19 cellular contexts compared by ENCODE assay signal in the genomic region with DNA sequence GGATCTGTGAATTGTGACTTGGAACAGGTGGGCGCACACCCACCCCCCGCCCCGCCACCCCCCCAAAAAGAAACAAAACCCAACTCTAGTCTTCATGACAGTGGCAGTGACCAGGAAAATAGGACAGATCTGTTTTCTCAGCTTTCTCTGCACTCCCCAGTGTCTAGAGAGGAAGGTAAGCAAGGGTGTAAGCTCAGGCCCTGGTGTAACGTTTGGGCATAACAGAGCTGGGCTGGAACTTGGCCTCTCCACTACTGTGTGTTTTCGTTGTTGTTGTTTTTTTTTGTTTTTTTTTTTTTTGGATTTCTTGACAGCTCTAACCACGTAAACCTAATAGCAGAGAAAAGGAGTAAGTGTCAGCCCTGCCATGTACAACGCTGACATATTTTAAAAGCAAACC.
DNase-seq lines count a peak whose midpoint lies in the region; ATAC-seq and TF ChIP-seq lines count a peak whose summit lies in the region.
"Had no signal": no experiment of that assay in that cellular context is flagged by ENCODE, and none has a peak within 500 bp of the region (broad histone marks: within the 10 kb centered on the region; RNA-seq: fewer than 3 reads in every experiment).

No MANE protein-coding gene starts in this region.

- H3K27ac ChIP-seq in mesendoderm (ENCODE audit: low read depth, low read length), result no peak overlapping the region
- no peak overlapping the region for H3K27ac ChIP-seq in neural cell (ENCODE audit: low read length)
- H3K27ac ChIP-seq in CD4-positive, alpha-beta T cell (ENCODE audit: low read depth, low read length), result no peak overlapping the region
- no peak overlapping the region for H3K27ac ChIP-seq in brain microvascular endothelial cell
- H3K27ac ChIP-seq: BLaER1 had no signal

- no peak overlapping the region for H2BK5ac ChIP-seq in mesendoderm (ENCODE audit: low read length)

- CTCF ChIA-PET in WTC11 (lab: Charles Lee), result no interaction called here
- CTCF ChIA-PET in CD4-positive, alpha-beta T cell (lab: Charles Lee), result no interaction called here

- H3K56ac ChIP-seq in mesendoderm (ENCODE audit: low read length), result no peak overlapping the region

- H3K27me3 Mint-ChIP-seq in WTC11 (ENCODE audit: low read depth), result no peaks in the 10 kb centered on the region
- no peaks in the 10 kb centered on the region for H3K27me3 Mint-ChIP-seq in CD4-positive, alpha-beta T cell

- H3K4me1 ChIP-seq in mesendoderm (ENCODE audit: control insufficient read depth, low read depth, low read length), result no peaks in the 10 kb centered on the region
- H3K4me1 ChIP-seq: BE2C, BLaER1, Caco-2 had no signal

- H3K27me3 ChIP-seq in mesendoderm (ENCODE audit: insufficient read depth, low read length, poor library complexity) (no peaks in the 10 kb centered on the region), neural cell (ENCODE audit: insufficient read depth, low read depth, low read length) (no peaks in the 10 kb centered on the region), brain microvascular endothelial cell (replicated peaks) (no peaks in the 10 kb centered on the region)
- H3K27me3 ChIP-seq in CD4-positive, alpha-beta T cell (ENCODE audit: control insufficient read depth, insufficient read depth, low read length), result no peaks in the 10 kb centered on the region
- H3K27me3 ChIP-seq: BE2C, BLaER1 had no signal

- POLR2A ChIA-PET in WTC11 (lab: Charles Lee), result interaction anchor here (0.6 kb wide), 1 partner anchor 593 kb away, joined by 4 read pairs; no protein-coding TSS in a partner anchor
- POLR2A ChIA-PET in CD4-positive, alpha-beta T cell (lab: Charles Lee), result no interaction called here

- WGBS in mesendoderm (ENCODE audit: extremely low coverage, insufficient coverage, low lambda C conversion rate), result no CpG with 5 or more reads among the region's 7 CpGs

- no peaks in the 10 kb centered on the region for H3F3A ChIP-seq in neural cell (ENCODE audit: insufficient read depth, low read length, poor library complexity, severe bottlenecking)

- H3K23ac ChIP-seq in mesendoderm (ENCODE audit: low read length), result no peak overlapping the region

- H3K9me3 ChIP-seq in neural cell (ENCODE audit: low read length), result no peaks in the 10 kb centered on the region
- no peaks in the 10 kb centered on the region for H3K9me3 ChIP-seq in CD4-positive, alpha-beta T cell (ENCODE audit: control insufficient read depth, low read length)
- H3K9me3 ChIP-seq: BE2C, BLaER1, Caco-2 had no signal

- H3K9me3 Mint-ChIP-seq in WTC11, result peaks cover 1% of the 10 kb centered on the region; the same call in 1 of the 2 replicates
- peaks cover 2% of the 10 kb centered on the region for H3K9me3 Mint-ChIP-seq in CD4-positive, alpha-beta T cell

- peak; percentile 56; the same call in 1 of the 2 replicates for ATAC-seq in WTC11
- ATAC-seq in CD4-positive, alpha-beta T cell (ENCODE audit: poor library complexity), result no peak
- ATAC-seq in HG03135 (IDR thresholded peaks at IDR 0.05; ENCODE audit: unreplicated experiment), result no peak
- ATAC-seq: CD8-positive, alpha-beta T cell had no signal

- H3K79me2 ChIP-seq in mesendoderm (ENCODE audit: control insufficient read depth, insufficient read depth, low read length) (no peaks in the 10 kb centered on the region), neural cell (replicated peaks; ENCODE audit: insufficient read depth, low read length) (no peaks in the 10 kb centered on the region)

- DNase-seq in WTC11 (ENCODE audit: low spot score) (no peak), mesendoderm (no peak), medulla oblongata (ENCODE audit: extremely low spot score) (no peak), brain microvascular endothelial cell (no peak)
- DNase-seq in CD4-positive, alpha-beta T cell, result no peak
- DNase-seq: 8988T; ACHN; BE2C; C1 segment of cervical spinal cord; Caco-2; Calu3; CD4-positive, CD25-positive, alpha-beta regulatory T cell; CD8-positive, alpha-beta T cell; DMS79 treated with DMSO at 0.1 percent for 48 hours; GF-D8 had no signal

- no peak overlapping the region for H2BK15ac ChIP-seq in mesendoderm (replicated peaks; ENCODE audit: low read depth)

- H3K4me3 Mint-ChIP-seq in WTC11, result no peak overlapping the region
- no peak overlapping the region for H3K4me3 Mint-ChIP-seq in CD4-positive, alpha-beta T cell
- H3K4me3 Mint-ChIP-seq: CD14-positive monocyte; CD4-positive, CD25-positive, alpha-beta regulatory T cell; CD8-positive, alpha-beta T cell had no signal

- TF ChIP-seq CTCF in WTC11 (IDR thresholded peaks at IDR 0.05), result no peak
- TF ChIP-seq CTCF in neural cell (IDR thresholded peaks at IDR 0.05; ENCODE audit: poor library complexity, severe bottlenecking), result no peak
- TF ChIP-seq CTCF in CD4-positive, alpha-beta T cell (IDR thresholded peaks at IDR 0.05), result no peak
- TF ChIP-seq CTCF in brain microvascular endothelial cell (IDR thresholded peaks at IDR 0.05; ENCODE audit: low read depth, low read length, missing control alignments), result no peak

- H3K79me1 ChIP-seq in mesendoderm (ENCODE audit: low read length), result no peaks in the 10 kb centered on the region

- H3K4me3 ChIP-seq in mesendoderm (ENCODE audit: low read length) (no peak overlapping the region), neural cell (ENCODE audit: low read length) (no peak overlapping the region), brain microvascular endothelial cell (ENCODE audit: low read depth, low read length) (no peak overlapping the region)
- H3K4me3 ChIP-seq: BLaER1 had no signal

- no peak overlapping the region for H2AK5ac ChIP-seq in mesendoderm (ENCODE audit: low read length)

- TF ChIP-seq RAD21 in neural cell (conservative IDR thresholded peaks at IDR 0.05), result no peak

- H3K4me1 Mint-ChIP-seq in WTC11, result peaks cover 55% of the 10 kb centered on the region
- H3K4me1 Mint-ChIP-seq in CD4-positive, alpha-beta T cell (ENCODE audit: low read depth), result no peaks in the 10 kb centered on the region
- H3K4me1 Mint-ChIP-seq: CD14-positive monocyte; CD4-positive, CD25-positive, alpha-beta regulatory T cell had no signal

- H3K18ac ChIP-seq in mesendoderm (ENCODE audit: low read length), result peak overlapping the region; percentile 68

- no peak overlapping the region for H3K27ac Mint-ChIP-seq in WTC11
- H3K27ac Mint-ChIP-seq in CD4-positive, alpha-beta T cell, result no peak overlapping the region
- H3K27ac Mint-ChIP-seq: CD14-positive monocyte; CD4-positive, CD25-positive, alpha-beta regulatory T cell; CD8-positive, alpha-beta T cell had no signal

- TF ChIP-seq EP300 in neural cell (conservative IDR thresholded peaks at IDR 0.05; ENCODE audit: poor library complexity, severe bottlenecking), result no peak

- H3K9ac ChIP-seq in mesendoderm (ENCODE audit: low read length) (no peak overlapping the region), neural cell (ENCODE audit: low read length) (no peak overlapping the region)
- H3K9ac ChIP-seq: BLaER1 had no signal

- H3K4ac ChIP-seq in mesendoderm (ENCODE audit: low read depth, low read length), result no peak overlapping the region

- no peak overlapping the region for H4K5ac ChIP-seq in mesendoderm (ENCODE audit: low read length)

- H3K4me2 ChIP-seq in mesendoderm (ENCODE audit: low read length) (no peak overlapping the region), neural cell (ENCODE audit: low read length) (peak overlapping the region; percentile 21)
- H3K4me2 ChIP-seq: BLaER1 had no signal

- H2AFZ ChIP-seq in neural cell (ENCODE audit: low read depth, low read length), result no peak overlapping the region

- H4K20me1 ChIP-seq in neural cell (ENCODE audit: insufficient read depth), result no peaks in the 10 kb centered on the region
- H4K20me1 ChIP-seq: BLaER1 had no signal

- in situ Hi-C loops in brain microvascular endothelial cell (cut with HindIII; ENCODE audit: low pct_ligation_motif_present, low sequenced_read_pairs), result no loop called here

- no peak overlapping the region for H4K8ac ChIP-seq in mesendoderm (ENCODE audit: low read depth, low read length)

- H3K9me2 ChIP-seq in neural cell (ENCODE audit: insufficient read depth, low read length), result no peaks in the 10 kb centered on the region

- peak overlapping the region; percentile 61 for H2BK120ac ChIP-seq in mesendoderm (ENCODE audit: low read depth, low read length)

- intact Hi-C loops in CD4-positive, alpha-beta T cell (cut with DNase I, micrococcal nuclease), result no loop called here

- no peaks in the 10 kb centered on the region for H3K36me3 ChIP-seq in mesendoderm (ENCODE audit: control insufficient read depth, insufficient read depth, low read length)
- H3K36me3 ChIP-seq in neural cell (ENCODE audit: insufficient read depth, low read length), result no peaks in the 10 kb centered on the region
- no peaks in the 10 kb centered on the region for H3K36me3 ChIP-seq in brain microvascular endothelial cell (replicated peaks)
- H3K36me3 ChIP-seq: BE2C, BLaER1 had no signal

- H3K36me3 Mint-ChIP-seq in WTC11, result peaks cover 6% of the 10 kb centered on the region; the same call in 1 of the 2 replicates
- H3K36me3 Mint-ChIP-seq in CD4-positive, alpha-beta T cell (ENCODE audit: low read depth), result no peaks in the 10 kb centered on the region
- H3K36me3 Mint-ChIP-seq: CD14-positive monocyte; CD4-positive, CD25-positive, alpha-beta regulatory T cell; CD8-positive, alpha-beta T cell had no signal

TF ChIP-seq in WTC11, 78 proteins besides CTCF, POLR2A, EP300 and RAD21 (continues in another document):
- TF ChIP-seq, protein P1, sequence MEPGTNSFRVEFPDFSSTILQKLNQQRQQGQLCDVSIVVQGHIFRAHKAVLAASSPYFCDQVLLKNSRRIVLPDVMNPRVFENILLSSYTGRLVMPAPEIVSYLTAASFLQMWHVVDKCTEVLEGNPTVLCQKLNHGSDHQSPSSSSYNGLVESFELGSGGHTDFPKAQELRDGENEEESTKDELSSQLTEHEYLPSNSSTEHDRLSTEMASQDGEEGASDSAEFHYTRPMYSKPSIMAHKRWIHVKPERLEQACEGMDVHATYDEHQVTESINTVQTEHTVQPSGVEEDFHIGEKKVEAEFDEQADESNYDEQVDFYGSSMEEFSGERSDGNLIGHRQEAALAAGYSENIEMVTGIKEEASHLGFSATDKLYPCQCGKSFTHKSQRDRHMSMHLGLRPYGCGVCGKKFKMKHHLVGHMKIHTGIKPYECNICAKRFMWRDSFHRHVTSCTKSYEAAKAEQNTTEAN (CRISPR knock-in tag; IDR thresholded peaks at IDR 0.05), result no peak
- TF ChIP-seq NFYB (CRISPR knock-in tag; conservative IDR thresholded peaks at IDR 0.05; ENCODE audit: low read depth), result no peak

TF ChIP-seq in neural cell, 6 proteins besides CTCF, POLR2A, EP300 and RAD21 (continues in another document):
- TF ChIP-seq POLR2AphosphoS5 (IDR thresholded peaks at IDR 0.05) (no peak), SMC3 (conservative IDR thresholded peaks at IDR 0.05; ENCODE audit: poor library complexity) (no peak), TAF1 (IDR thresholded peaks at IDR 0.05; ENCODE audit: low read depth) (no peak), MXI1 (conservative IDR thresholded peaks at IDR 0.05; ENCODE audit: poor library complexity, severe bottlenecking) (no peak), EZH2 (IDR thresholded peaks at IDR 0.05; ENCODE audit: borderline replicate concordance, insufficient read depth, low read length, poor library complexity, severe bottlenecking) (no peak)
